ENCODE assay signal across 1 cellular context in the genomic region with DNA sequence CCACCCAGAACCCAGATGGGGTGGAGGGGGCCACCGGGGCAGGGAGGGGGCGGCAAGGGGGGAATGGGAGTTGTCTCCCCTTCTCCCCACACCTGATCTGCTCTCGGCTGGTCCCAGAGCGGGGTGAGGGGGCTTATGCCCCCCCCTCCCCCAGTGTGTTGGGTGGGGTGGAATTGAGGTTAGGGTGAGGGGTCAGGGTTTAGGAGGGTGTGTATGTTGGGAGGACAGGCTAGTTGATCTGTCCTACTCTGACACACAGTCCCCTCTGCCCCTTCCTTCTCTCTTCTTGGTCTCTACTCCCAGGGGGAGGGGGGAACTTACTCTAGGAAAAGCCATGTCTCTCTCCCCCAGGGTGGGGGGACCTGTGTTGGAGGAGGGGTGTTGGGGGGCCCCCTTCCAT.
TF ChIP-seq lines count a peak whose summit lies in the region.

No MANE protein-coding gene starts in this region.

TF ChIP-seq in WTC11, 78 proteins besides CTCF, POLR2A, EP300 and RAD21 (continued from another document):
- no peak for TF ChIP-seq ZNF263 (CRISPR knock-in tag; IDR thresholded peaks at IDR 0.05; ENCODE audit: low read depth)
- TF ChIP-seq CBFB (CRISPR knock-in tag; IDR thresholded peaks at IDR 0.05; ENCODE audit: low read depth) = no peak
- no peak for TF ChIP-seq ZNF232 (CRISPR knock-in tag; IDR thresholded peaks at IDR 0.05)
- no peak for TF ChIP-seq ZNF121 (CRISPR knock-in tag; IDR thresholded peaks at IDR 0.05)
